In the genomic region with DNA sequence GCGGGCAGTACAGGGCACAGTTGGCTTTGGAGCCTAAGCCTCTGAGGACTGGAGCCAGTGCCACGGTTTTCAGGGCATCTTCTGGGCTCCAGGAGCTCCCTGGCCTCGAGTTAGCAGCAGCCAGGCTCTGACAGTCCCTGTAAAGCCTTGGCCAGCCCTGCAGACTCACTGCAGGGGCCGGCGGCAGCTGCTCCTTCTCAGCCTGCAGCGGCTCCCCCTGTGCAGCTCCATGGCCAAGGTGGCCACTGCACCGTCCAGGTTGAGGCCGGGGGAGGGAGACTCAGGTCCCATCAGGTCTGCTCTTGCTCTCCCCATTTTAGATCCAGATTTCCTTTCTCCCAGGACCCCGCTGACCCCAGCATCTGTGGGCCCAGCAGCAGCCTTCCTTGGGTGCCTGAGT, we compare ENCODE assay signal across 22 cellular contexts.
DNase-seq lines count a peak whose midpoint lies in the region; ATAC-seq, FAIRE-seq and TF ChIP-seq lines count a peak whose summit lies in the region.
"Had no signal": no experiment of that assay in that cellular context is flagged by ENCODE, and none has a peak within 500 bp of the region (broad histone marks: within the 10 kb centered on the region; RNA-seq: fewer than 3 reads in every experiment).

No MANE protein-coding gene starts in this region.

- no CpG with 5 or more reads among the region's 9 CpGs for WGBS in H9 (ENCODE audit: extremely low coverage, insufficient read length, low lambda C conversion rate)
- WGBS in H1 (ENCODE audit: extremely low coverage in 1 of 2, insufficient coverage in 1 of 2, insufficient read length in 1 of 2, insufficient replicate concordance in 2 of 2, low coverage in 1 of 2, low lambda C conversion rate in 2 of 2, missing lambda C conversion rate in 1 of 2), 2 experiments, result 83% methylated on average over 9 of the region's 9 CpGs; no CpG with 5 or more reads in 1 of the 2 experiments
- no CpG with 5 or more reads among the region's 9 CpGs for WGBS in neuronal stem cell (ENCODE audit: extremely low coverage in 2 of 2, insufficient read length in 2 of 2, insufficient replicate concordance in 1 of 2), 2 donors

- no peak for TF ChIP-seq CTCF in H9 (conservative IDR thresholded peaks at IDR 0.05)
- no peak for TF ChIP-seq CTCF in H1 (IDR thresholded peaks at IDR 0.05; ENCODE audit: control extremely low read depth in 1 of 3, insufficient read depth in 1 of 3, low read depth in 1 of 3, low read length in 3 of 3)

- H3K56ac ChIP-seq in H9 (ENCODE audit: insufficient read length, low read depth, low read length) (no peak overlapping the region), H1 (replicated peaks; ENCODE audit: insufficient read length, low read depth, low read length) (no peak overlapping the region)

- H4K91ac ChIP-seq in H9 (ENCODE audit: insufficient read length, low read depth, low read length), result no peak overlapping the region
- peak overlapping the region; percentile 49 for H4K91ac ChIP-seq in H1 (replicated peaks; ENCODE audit: insufficient read length, low read length)
- H4K91ac ChIP-seq in neuronal stem cell (ENCODE audit: low read depth, low read length, poor library complexity), result no peak overlapping the region

- H3K14ac ChIP-seq in H9 (ENCODE audit: insufficient read depth, low read length), result no peak overlapping the region; the same call in 1 of the 2 replicates
- H3K14ac ChIP-seq in H1 (ENCODE audit: insufficient read length), result no peak overlapping the region
- peak overlapping the region; percentile 63 for H3K14ac ChIP-seq in neuronal stem cell (ENCODE audit: low read length)

- no peak overlapping the region for H3K27ac Mint-ChIP-seq in H9
- H3K27ac Mint-ChIP-seq in stimulated activated effector memory CD8-positive, alpha-beta T cell treated with anti-CD3 and anti-CD28 coated beads, Interleukin-12 subunit alpha, Interleukin-12 subunit beta, amount 100 ng/mL, for 72 hours, result no peak overlapping the region
- H3K27ac Mint-ChIP-seq: CD4-positive, alpha-beta memory T cell had no signal

- no peaks in the 10 kb centered on the region for H4K20me1 ChIP-seq in H9 (ENCODE audit: control insufficient read depth, insufficient read depth, insufficient read length)
- H4K20me1 ChIP-seq in H1 (replicated peaks in 1 of 2; ENCODE audit: control insufficient read depth in 1 of 2, insufficient read depth in 2 of 2, low read length in 2 of 2), result no peaks in the 10 kb centered on the region

- no peak overlapping the region for H3T11ph ChIP-seq in H9 (ENCODE audit: low read length)

- H2BK120ac ChIP-seq in H9 (ENCODE audit: low read depth, low read length, poor library complexity, severe bottlenecking) (no peak overlapping the region), H1 (replicated peaks; ENCODE audit: low read depth, low read length) (no peak overlapping the region), neuronal stem cell (ENCODE audit: low read depth, low read length) (no peak overlapping the region)

- no peak overlapping the region for H2AFZ ChIP-seq in H9 (ENCODE audit: low read length)
- no peak overlapping the region for H2AFZ ChIP-seq in H1 (ENCODE audit: low read length)
- H2AFZ ChIP-seq in neuronal stem cell (ENCODE audit: low read length), result no peak overlapping the region

- FAIRE-seq in H1 (lab: Jason Lieb, UNC), result no peak
- FAIRE-seq: G401.6, H54, K562 had no signal

- H3K18ac ChIP-seq in H9 (ENCODE audit: insufficient read length, low read depth, low read length) (peak overlapping the region; percentile 14), H1 (ENCODE audit: extremely low read depth, low read length) (peak overlapping the region; percentile 60), neuronal stem cell (ENCODE audit: low read length) (no peak overlapping the region)

- H3K4me1 Mint-ChIP-seq in H9, result peaks cover 34 to 43% of the 10 kb centered on the region in 2 experiments
- H3K4me1 Mint-ChIP-seq in stimulated activated effector memory CD8-positive, alpha-beta T cell treated with anti-CD3 and anti-CD28 coated beads, Interleukin-12 subunit alpha, Interleukin-12 subunit beta, amount 100 ng/mL, for 72 hours, result no peaks in the 10 kb centered on the region
- H3K4me1 Mint-ChIP-seq: CD4-positive, alpha-beta memory T cell had no signal

- H3K27me3 ChIP-seq in H9 (ENCODE audit: insufficient read depth, low read length), result no peaks in the 10 kb centered on the region
- peaks cover 0 to 3% (median 0%) of the 10 kb centered on the region in 4 experiments; a peak in 1 of 7 replicates for H3K27me3 ChIP-seq in H1 (replicated peaks in 1 of 4; ENCODE audit: control insufficient read depth in 3 of 4, extremely low read depth in 1 of 4, insufficient read depth in 3 of 4, low read length in 3 of 4)
- peaks cover 0 to 9% (median 4%) of the 10 kb centered on the region in 3 experiments for H3K27me3 ChIP-seq in neuronal stem cell (ENCODE audit: control insufficient read depth in 3 of 3, insufficient read depth in 3 of 3, low read depth in 1 of 3, low read length in 3 of 3)

- H2BK15ac ChIP-seq in H9 (ENCODE audit: low read depth, low read length), result no peak overlapping the region
- H2BK15ac ChIP-seq in H1 (ENCODE audit: low read length), result 0 out of 2 replicates have a peak overlapping the region, but pooled peaks have one; percentile 29
- H2BK15ac ChIP-seq in neuronal stem cell (ENCODE audit: low read length), result no peak overlapping the region

- peaks cover 6% of the 10 kb centered on the region for H3K23me2 ChIP-seq in H9 (ENCODE audit: insufficient read length, low read depth, low read length, poor library complexity, severe bottlenecking)
- peaks cover 1% of the 10 kb centered on the region; the same call in 1 of the 2 replicates for H3K23me2 ChIP-seq in H1 (ENCODE audit: low read depth, low read length)

- H3K4me2 ChIP-seq in H9 (ENCODE audit: insufficient read depth, insufficient read length, low read length), result no peak overlapping the region
- H3K4me2 ChIP-seq in H1 (ENCODE audit: insufficient read depth in 1 of 2, low read depth in 2 of 2, low read length in 2 of 2), result no peak overlapping the region
- no peak overlapping the region for H3K4me2 ChIP-seq in neuronal stem cell (ENCODE audit: insufficient read depth, low read length, poor library complexity, severe bottlenecking)

- H3K9ac ChIP-seq in H9 (ENCODE audit: extremely low read depth, insufficient read length, low read length), result no peak overlapping the region
- H3K9ac ChIP-seq in H1 (replicated peaks in 1 of 4; ENCODE audit: extremely low read depth in 1 of 4, low read depth in 3 of 4, low read length in 3 of 4), result no peak overlapping the region
- no peak overlapping the region for H3K9ac ChIP-seq in neuronal stem cell (ENCODE audit: low read depth, low read length, poor library complexity)

- H3K27ac ChIP-seq in H9 (ENCODE audit: insufficient read length, low read depth, low read length), result no peak overlapping the region
- H3K27ac ChIP-seq in H1 (ENCODE audit: low read depth, low read length), result no peak overlapping the region
- no peak overlapping the region for H3K27ac ChIP-seq in neuronal stem cell (replicated peaks; ENCODE audit: low read length)

- H3K9me3 ChIP-seq in H9 (ENCODE audit: control insufficient read depth, low read depth, low read length) (no peaks in the 10 kb centered on the region), H1 (ENCODE audit: insufficient read depth in 2 of 2, low read depth in 1 of 2, low read length in 1 of 2) (no peaks in the 10 kb centered on the region), neuronal stem cell (replicated peaks in 1 of 2; ENCODE audit: control insufficient read depth in 2 of 2, insufficient read depth in 1 of 2, low read depth in 1 of 2, low read length in 2 of 2) (no peaks in the 10 kb centered on the region)

- H4K8ac ChIP-seq in H9 (replicated peaks; ENCODE audit: insufficient read length, low read depth, low read length) (no peak overlapping the region), H1 (ENCODE audit: extremely low read depth, insufficient read depth, low read length) (no peak overlapping the region), neuronal stem cell (ENCODE audit: low read depth, low read length) (no peak overlapping the region)

- H3K79me2 ChIP-seq in H9 (ENCODE audit: insufficient read depth, low read length) (no peaks in the 10 kb centered on the region), H1 (ENCODE audit: control insufficient read depth in 1 of 2, insufficient read depth in 2 of 2, low read length in 2 of 2) (no peaks in the 10 kb centered on the region)

- no peak overlapping the region for H3K4me3 Mint-ChIP-seq in H9
- no peak overlapping the region for H3K4me3 Mint-ChIP-seq in stimulated activated effector memory CD8-positive, alpha-beta T cell treated with anti-CD3 and anti-CD28 coated beads, Interleukin-12 subunit alpha, Interleukin-12 subunit beta, amount 100 ng/mL, for 72 hours
- H3K4me3 Mint-ChIP-seq: CD4-positive, alpha-beta memory T cell had no signal

- H3K79me1 ChIP-seq in H9 (ENCODE audit: insufficient read depth, low read depth, low read length, poor library complexity, severe bottlenecking) (no peaks in the 10 kb centered on the region), H1 (ENCODE audit: low read depth, low read length) (no peaks in the 10 kb centered on the region; the same call in 1 of the 2 replicates), neuronal stem cell (ENCODE audit: low read depth, low read length) (no peaks in the 10 kb centered on the region)

- no peak for TF ChIP-seq EP300 in H1 (IDR thresholded peaks at IDR 0.05; ENCODE audit: borderline replicate concordance in 1 of 2, low read depth in 2 of 2, low read length in 2 of 2)

- DNase-seq in H9 (no peak), H1 (ENCODE audit: low read depth in 1 of 2, low spot score in 2 of 2) (peak in 1 of 2 experiments; percentile 37), neuronal stem cell (ENCODE audit: low spot score) (no peak), putamen (ENCODE audit: low spot score) (no peak), hypothalamus (lab: John Stamatoyannopoulos, UW) (no peak)
- no peak for DNase-seq in stimulated activated effector memory CD8-positive, alpha-beta T cell treated with anti-CD3 and anti-CD28 coated beads, Interleukin-12 subunit alpha, Interleukin-12 subunit beta, amount 100 ng/mL, for 72 hours (ENCODE audit: low spot score in 2 of 2)
- DNase-seq: CD4-positive, alpha-beta memory T cell; COR-L47; DMS53; Kasumi-1; NCI-H2029; NCI-H446 treated with DMSO at 0.1 percent for 48 hours; NCI-H526; NCI-H82; NK-92 treated with Interleukin-12 subunit alpha and Interleukin-12 subunit beta, amount 100 ng/mL, for 24 hours; Right ventricle myocardium superior; RPMI8226 had no signal

- no peaks in the 10 kb centered on the region for H3K9me3 Mint-ChIP-seq in H9
- H3K9me3 Mint-ChIP-seq in stimulated activated effector memory CD8-positive, alpha-beta T cell treated with anti-CD3 and anti-CD28 coated beads, Interleukin-12 subunit alpha, Interleukin-12 subunit beta, amount 100 ng/mL, for 72 hours, result no peaks in the 10 kb centered on the region
- H3K9me3 Mint-ChIP-seq: CD4-positive, alpha-beta memory T cell had no signal

- H3K4me3 ChIP-seq in H1 (ENCODE audit: extremely low read depth in 1 of 4, insufficient read depth in 2 of 4, low read depth in 3 of 4, low read length in 4 of 4), result no peak overlapping the region
- no peak overlapping the region for H3K4me3 ChIP-seq in neuronal stem cell (ENCODE audit: low read length in 2 of 2)
- H3K4me3 ChIP-seq: K562 had no signal

- H3K23ac ChIP-seq in H9 (ENCODE audit: insufficient read length, low read depth, low read length) (no peak overlapping the region), H1 (ENCODE audit: insufficient read length) (no peak overlapping the region), neuronal stem cell (ENCODE audit: low read depth, low read length, poor library complexity) (no peak overlapping the region)

- H4K5ac ChIP-seq in H9 (ENCODE audit: insufficient read length, low read depth, low read length) (no peak overlapping the region), H1 (ENCODE audit: insufficient read length, low read depth, low read length) (no peak overlapping the region)

- no peak for TF ChIP-seq RAD21 in H1 (IDR thresholded peaks at IDR 0.05 in 1 of 2, conservative IDR thresholded peaks at IDR 0.05 in 1 of 2; ENCODE audit: low read depth in 2 of 2, low read length in 2 of 2)

- H2BK5ac ChIP-seq in H9 (ENCODE audit: insufficient read length, low read length), result no peak overlapping the region
- peak overlapping the region; percentile 49; the same call in 1 of the 2 replicates for H2BK5ac ChIP-seq in H1 (ENCODE audit: low read depth, low read length)
- no peak overlapping the region for H2BK5ac ChIP-seq in neuronal stem cell (ENCODE audit: low read length)

- ATAC-seq in stimulated activated effector memory CD8-positive, alpha-beta T cell treated with anti-CD3 and anti-CD28 coated beads, Interleukin-12 subunit alpha, Interleukin-12 subunit beta, amount 100 ng/mL, for 72 hours, result peak; percentile 11
- ATAC-seq in HG03469 (IDR thresholded peaks at IDR 0.05; ENCODE audit: unreplicated experiment) (no peak), GM21515 (IDR thresholded peaks at IDR 0.05; ENCODE audit: unreplicated experiment) (no peak)
- ATAC-seq: K562 had no signal

- no peaks in the 10 kb centered on the region for H3K36me3 Mint-ChIP-seq in H9 (ENCODE audit: insufficient read depth in 1 of 3, low read depth in 3 of 3)
- H3K36me3 Mint-ChIP-seq in stimulated activated effector memory CD8-positive, alpha-beta T cell treated with anti-CD3 and anti-CD28 coated beads, Interleukin-12 subunit alpha, Interleukin-12 subunit beta, amount 100 ng/mL, for 72 hours, result no peaks in the 10 kb centered on the region
- H3K36me3 Mint-ChIP-seq: CD4-positive, alpha-beta memory T cell had no signal

- H3K4ac ChIP-seq in H9 (ENCODE audit: low read depth, low read length), result no peak overlapping the region
- no peak overlapping the region for H3K4ac ChIP-seq in H1 (replicated peaks; ENCODE audit: insufficient read length, low read depth, low read length)
- no peak overlapping the region for H3K4ac ChIP-seq in neuronal stem cell (ENCODE audit: low read length)

- TF ChIP-seq POLR2A in H1 (IDR thresholded peaks at IDR 0.05; ENCODE audit: control extremely low read depth in 1 of 2, low read depth in 2 of 2, low read length in 2 of 2), result no peak

- no peak overlapping the region for H2BK12ac ChIP-seq in H9 (ENCODE audit: insufficient read length, low read depth, low read length)
- peak overlapping the region; percentile 68; the same call in 1 of the 2 replicates for H2BK12ac ChIP-seq in H1 (ENCODE audit: low read depth, low read length)
- no peak overlapping the region for H2BK12ac ChIP-seq in neuronal stem cell (ENCODE audit: low read length)

- POLR2A ChIA-PET in H1 (lab: Charles Lee; ENCODE audit: partially characterized antibody), result no interaction called here

- H3K36me3 ChIP-seq in H1 (ENCODE audit: control insufficient read depth in 2 of 4, insufficient read depth in 4 of 4, low read length in 3 of 4) (no peaks in the 10 kb centered on the region), neuronal stem cell (replicated peaks in 1 of 2; ENCODE audit: control insufficient read depth in 2 of 2, insufficient read depth in 2 of 2, low read length in 2 of 2) (no peaks in the 10 kb centered on the region)

- CTCF ChIA-PET in H1 (lab: Charles Lee; ENCODE audit: partially characterized antibody), result interaction anchor here (0.6 to 0.7 kb wide), 2 partner anchors 27 to 28 kb away, joined by 3 read pairs; no protein-coding TSS in a partner anchor

- H2BK20ac ChIP-seq in H9 (ENCODE audit: low read depth, low read length, poor library complexity, severe bottlenecking), result no peak overlapping the region
- peak overlapping the region; percentile 43; the same call in 1 of the 2 replicates for H2BK20ac ChIP-seq in H1 (ENCODE audit: low read length)

- H3K27me3 Mint-ChIP-seq in H9 (ENCODE audit: low read depth), result peaks cover 12% of the 10 kb centered on the region

- H3K4me1 ChIP-seq in H9 (ENCODE audit: insufficient read depth, low read length), result peaks cover 4% of the 10 kb centered on the region; the same call in 1 of the 2 replicates
- peaks cover 14 to 34% (median 19%) of the 10 kb centered on the region in 4 experiments for H3K4me1 ChIP-seq in H1 (replicated peaks in 1 of 4; ENCODE audit: control insufficient read depth in 3 of 4, insufficient read depth in 4 of 4, low read length in 3 of 4)
- peaks cover 0 to 10% of the 10 kb centered on the region in 2 donors for H3K4me1 ChIP-seq in neuronal stem cell (ENCODE audit: control insufficient read depth in 2 of 2, insufficient read depth in 1 of 2, low read depth in 1 of 2, low read length in 2 of 2)

- H2AK5ac ChIP-seq in H9 (ENCODE audit: insufficient read length, low read length) (no peak overlapping the region), H1 (ENCODE audit: low read depth, low read length) (peak overlapping the region; percentile 67; the same call in 1 of the 2 replicates), neuronal stem cell (ENCODE audit: low read depth, low read length) (peak overlapping the region; percentile 38)
